25 cellular contexts compared by ENCODE assay signal in genomic region chr7:158064631-158065030, GRCh38.
"Had no signal": no experiment of that assay in that cellular context is flagged by ENCODE, and none has a peak within 500 bp of the region (broad histone marks: within the 10 kb centered on the region; RNA-seq: fewer than 3 reads in every experiment).

No MANE protein-coding gene starts in this region.

- DNase-seq: activated CD4-positive, alpha-beta memory T cell treated with anti-CD3 and anti-CD28 coated beads for 36 hours; activated CD4-positive, alpha-beta T cell treated with anti-CD3 and anti-CD28 coated beads, Interleukin-2, amount 10 ng/mL, durations not matched to agents 7 days and 5 days; activated CD4-positive, CD25-positive, alpha-beta regulatory T cell; activated CD8-positive, alpha-beta memory T cell treated with anti-CD3 and anti-CD28 coated beads for 24 hours; activated gamma-delta T cell; activated naive CD4-positive, alpha-beta T cell treated with anti-CD3 and anti-CD28 coated beads for 36 hours; activated T-cell treated with anti-CD3 and anti-CD28 coated beads, Interleukin-2, amount 50 U/mL, for 48 hours; amygdala; brain microvascular endothelial cell; Kasumi-1; KBM-7; NCI-H1105 treated with DMSO at 0.1 percent for 48 hours; NCI-H1694 treated with DMSO at 0.1 percent for 48 hours; NCI-H2029 treated with DMSO at 0.1 percent for 48 hours; NCI-H2171; NCI-H2227 treated with DMSO at 0.1 percent for 48 hours; NCI-H510A; NCI-H526 treated with DMSO at 0.1 percent for 48 hours; NCI-H82; T-cell; T-helper 2 cell had no signal

- ATAC-seq: activated T-helper 17 cell treated with anti-CD3 and anti-CD28 coated beads, Interleukin-2, amount 50 U/mL, for 72 hours; T-cell had no signal

- H3K4me3 ChIP-seq: cardiac muscle cell, SK-N-MC had no signal

- H3K27ac ChIP-seq: brain microvascular endothelial cell, cardiac muscle cell, SK-N-MC, VCaP had no signal

- H3K27me3 ChIP-seq: brain microvascular endothelial cell, cardiac muscle cell had no signal

- H3K36me3 ChIP-seq: brain microvascular endothelial cell, cardiac muscle cell had no signal
